ENCODE assay signal across 13 cellular contexts in genomic region chr12:16112626-16113560, GRCh38.
DNase-seq lines count a peak whose midpoint lies in the region; ATAC-seq and TF ChIP-seq lines count a peak whose summit lies in the region.
"Had no signal": no experiment of that assay in that cellular context is flagged by ENCODE, and none has a peak within 500 bp of the region (broad histone marks: within the 10 kb centered on the region; RNA-seq: fewer than 3 reads in every experiment).

No MANE protein-coding gene starts in this region.

- TF ChIP-seq EP300 in Ishikawa (IDR thresholded peaks at IDR 0.05; ENCODE audit: borderline replicate concordance): no peak

- no peak overlapping the region for H3K27ac ChIP-seq in CD4-positive, alpha-beta memory T cell (ENCODE audit: low read depth, low read length)

- no peak for TF ChIP-seq CTCF in BE2C (IDR thresholded peaks at IDR 0.05; ENCODE audit: low read depth, low read length)
- TF ChIP-seq CTCF in glutamatergic neuron (IDR thresholded peaks at IDR 0.05; ENCODE audit: partially characterized antibody, unreplicated experiment): no peak

- H3K4me1 ChIP-seq in BE2C: no peaks in the 10 kb centered on the region; the same call in 1 of the 2 replicates
- no peaks in the 10 kb centered on the region for H3K4me1 ChIP-seq in CD4-positive, alpha-beta memory T cell (ENCODE audit: insufficient read depth, low read length)

- H3K4me3 ChIP-seq in BE2C (ENCODE audit: low read depth, low read length): no peak overlapping the region
- H3K4me3 ChIP-seq in CD4-positive, alpha-beta memory T cell (ENCODE audit: low read length in 2 of 2): no peak overlapping the region

- POLR2A ChIA-PET in CD4-positive, alpha-beta memory T cell (lab: Charles Lee; ENCODE audit: partially characterized antibody): no interaction called here

- CTCF ChIA-PET in CD4-positive, alpha-beta memory T cell (lab: Charles Lee; ENCODE audit: partially characterized antibody): no interaction called here

- no peaks in the 10 kb centered on the region for H3K27me3 ChIP-seq in BE2C
- no peaks in the 10 kb centered on the region for H3K27me3 ChIP-seq in CD4-positive, alpha-beta memory T cell (ENCODE audit: insufficient read depth, low read length)

- H3K27me3 Mint-ChIP-seq in glutamatergic neuron (ENCODE audit: unreplicated experiment): no peaks in the 10 kb centered on the region
- no peaks in the 10 kb centered on the region for H3K27me3 Mint-ChIP-seq in CD4-positive, alpha-beta memory T cell
- H3K27me3 Mint-ChIP-seq: activated CD4-positive, alpha-beta memory T cell treated with anti-CD3 and anti-CD28 coated beads, Interleukin-2, amount 10 ng/mL, durations not matched to agents 7 days and 5 days; activated naive CD4-positive, alpha-beta T cell treated with anti-CD3 and anti-CD28 coated beads, Interleukin-2, amount 50 U/mL, for 24 hours; dendritic cell treated with granulocyte-macrophage colony-stimulating factor and Interleukin-4, amounts not matched to agents 40 ng/mL and 50 ng/mL, for 4 days; natural killer cell treated with Interleukin-12 subunit alpha and Interleukin-12 subunit beta and Interleukin-15 and Interleukin-18, amount 100 ng/mL, for 72 hours; T-cell had no signal

- no peak for TF ChIP-seq RAD21 in Ishikawa (IDR thresholded peaks at IDR 0.05; ENCODE audit: low read depth)

- no peak for ATAC-seq in GM21717 (IDR thresholded peaks at IDR 0.05; ENCODE audit: unreplicated experiment)
- ATAC-seq: natural killer cell treated with Interleukin-12 subunit alpha and Interleukin-12 subunit beta and Interleukin-15 and Interleukin-18, amount 100 ng/mL, for 72 hours; T-cell had no signal

- H3K9me3 Mint-ChIP-seq in glutamatergic neuron (ENCODE audit: unreplicated experiment): no peaks in the 10 kb centered on the region
- H3K9me3 Mint-ChIP-seq in CD4-positive, alpha-beta memory T cell: peaks cover 0 to 7% (median under 1%) of the 10 kb centered on the region in 8 donors
- H3K9me3 Mint-ChIP-seq: activated CD4-positive, alpha-beta memory T cell treated with anti-CD3 and anti-CD28 coated beads, Interleukin-2, amount 10 ng/mL, durations not matched to agents 7 days and 5 days; activated naive CD4-positive, alpha-beta T cell treated with anti-CD3 and anti-CD28 coated beads, Interleukin-2, amount 50 U/mL, for 24 hours had no signal

- H3K4me3 Mint-ChIP-seq in glutamatergic neuron (ENCODE audit: unreplicated experiment): no peak overlapping the region
- H3K4me3 Mint-ChIP-seq in CD4-positive, alpha-beta memory T cell: no peak overlapping the region
- H3K4me3 Mint-ChIP-seq: activated CD4-positive, alpha-beta memory T cell treated with anti-CD3 and anti-CD28 coated beads, Interleukin-2, amount 10 ng/mL, durations not matched to agents 7 days and 5 days; activated naive CD4-positive, alpha-beta T cell treated with anti-CD3 and anti-CD28 coated beads, Interleukin-2, amount 50 U/mL, for 24 hours; dendritic cell treated with granulocyte-macrophage colony-stimulating factor and Interleukin-4, amounts not matched to agents 40 ng/mL and 50 ng/mL, for 4 days; natural killer cell treated with Interleukin-12 subunit alpha and Interleukin-12 subunit beta and Interleukin-15 and Interleukin-18, amount 100 ng/mL, for 72 hours; T-cell had no signal

- H3K27ac Mint-ChIP-seq in glutamatergic neuron (ENCODE audit: unreplicated experiment): no peak overlapping the region
- H3K27ac Mint-ChIP-seq in CD4-positive, alpha-beta memory T cell: no peak overlapping the region
- H3K27ac Mint-ChIP-seq: activated CD4-positive, alpha-beta memory T cell treated with anti-CD3 and anti-CD28 coated beads, Interleukin-2, amount 10 ng/mL, durations not matched to agents 7 days and 5 days; activated naive CD4-positive, alpha-beta T cell treated with anti-CD3 and anti-CD28 coated beads, Interleukin-2, amount 50 U/mL, for 24 hours; dendritic cell treated with granulocyte-macrophage colony-stimulating factor and Interleukin-4, amounts not matched to agents 40 ng/mL and 50 ng/mL, for 4 days; natural killer cell treated with Interleukin-12 subunit alpha and Interleukin-12 subunit beta and Interleukin-15 and Interleukin-18, amount 100 ng/mL, for 72 hours; T-cell had no signal

- H3K36me3 Mint-ChIP-seq in glutamatergic neuron (ENCODE audit: unreplicated experiment): no peaks in the 10 kb centered on the region
- no peaks in the 10 kb centered on the region for H3K36me3 Mint-ChIP-seq in CD4-positive, alpha-beta memory T cell
- H3K36me3 Mint-ChIP-seq: activated naive CD4-positive, alpha-beta T cell treated with anti-CD3 and anti-CD28 coated beads, Interleukin-2, amount 50 U/mL, for 24 hours; natural killer cell treated with Interleukin-12 subunit alpha and Interleukin-12 subunit beta and Interleukin-15 and Interleukin-18, amount 100 ng/mL, for 72 hours; T-cell had no signal

- H3K4me1 Mint-ChIP-seq in glutamatergic neuron (ENCODE audit: low read depth, unreplicated experiment): peaks cover 4% of the 10 kb centered on the region
- no peaks in the 10 kb centered on the region for H3K4me1 Mint-ChIP-seq in CD4-positive, alpha-beta memory T cell
- H3K4me1 Mint-ChIP-seq: activated CD4-positive, alpha-beta memory T cell treated with anti-CD3 and anti-CD28 coated beads, Interleukin-2, amount 10 ng/mL, durations not matched to agents 7 days and 5 days; activated naive CD4-positive, alpha-beta T cell treated with anti-CD3 and anti-CD28 coated beads, Interleukin-2, amount 50 U/mL, for 24 hours; T-cell had no signal

- intact Hi-C loops in CD4-positive, alpha-beta memory T cell (cut with micrococcal nuclease): no loop called here

- H3K9me3 ChIP-seq in BE2C: no peaks in the 10 kb centered on the region
- no peaks in the 10 kb centered on the region for H3K9me3 ChIP-seq in CD4-positive, alpha-beta memory T cell (ENCODE audit: control insufficient read depth in 1 of 2, low read length in 2 of 2)

- H3K36me3 ChIP-seq in BE2C: no peaks in the 10 kb centered on the region
- H3K36me3 ChIP-seq in CD4-positive, alpha-beta memory T cell (ENCODE audit: insufficient read depth, low read length): no peaks in the 10 kb centered on the region

- DNase-seq in BE2C: peak; percentile 32
- DNase-seq in NCI-H510A treated with DMSO at 0.1 percent for 48 hours (lab: John Stamatoyannopoulos, UW): peak; percentile 23
- peak; percentile 48 for DNase-seq in glutamatergic neuron
- no peak for DNase-seq in CD4-positive, alpha-beta memory T cell
- no peak for DNase-seq in SHP77 (lab: John Stamatoyannopoulos, UW)
- no peak for DNase-seq in hypothalamus (lab: John Stamatoyannopoulos, UW)
- DNase-seq: activated CD4-positive, alpha-beta memory T cell treated with anti-CD3 and anti-CD28 coated beads, Interleukin-2, amount 10 ng/mL, durations not matched to agents 7 days and 5 days; T-cell had no signal

TF ChIP-seq in Ishikawa, 13 proteins besides CTCF, POLR2A, EP300 and RAD21:
- 0 out of 2 replicates have a peak, but pooled peaks have one; percentile 11 for TF ChIP-seq USF1 (IDR thresholded peaks at IDR 0.05)
- no peak for TF ChIP-seq TCF12 (IDR thresholded peaks at IDR 0.05; ENCODE audit: low read depth)

Comparison
In these comparisons a context has a peak if more than half of its experiments do, and no peak if none do; other contexts are left out.
1. DNase-seq: peak in BE2C (single experiment), NCI-H510A treated with DMSO at 0.1 percent for 48 hours (single experiment) and glutamatergic neuron (single experiment); none in CD4-positive, alpha-beta memory T cell (0 of 5), SHP77 (0 of 2) and hypothalamus (0 of 51).